23 cellular contexts compared by ENCODE assay signal in the genomic region with DNA sequence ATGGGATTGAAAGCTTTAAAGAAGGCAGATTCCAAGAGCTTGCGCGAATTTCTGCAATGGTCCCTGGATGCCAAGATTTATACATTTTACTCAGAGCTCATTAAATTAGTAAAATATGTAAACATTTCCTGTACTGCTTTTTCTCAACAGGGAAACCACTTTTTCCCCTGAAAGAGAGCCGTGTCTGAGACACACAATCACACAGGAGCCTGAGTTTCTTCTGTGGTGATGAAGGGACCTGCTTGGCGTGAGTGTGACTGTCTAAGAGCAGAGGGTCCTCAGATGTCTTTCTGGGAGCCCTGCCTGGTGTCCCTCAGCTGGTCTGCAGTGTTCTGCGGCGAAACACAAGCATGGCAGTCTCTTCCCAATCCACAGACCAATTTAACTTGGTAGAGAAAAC. TPM values are rescaled to one million over a fixed set of nuclear protein-coding genes. Genes with fewer than 3 reads are reported as not detected.
A peak's percentile ranks its signal among the peaks of the same experiment; 100 is the strongest.
DNase-seq lines count a peak whose midpoint lies in the region; ATAC-seq and TF ChIP-seq lines count a peak whose summit lies in the region.
"Had no signal": no experiment of that assay in that cellular context is flagged by ENCODE, and none has a peak within 500 bp of the region (broad histone marks: within the 10 kb centered on the region; RNA-seq: fewer than 3 reads in every experiment).

No MANE protein-coding gene starts in this region.

- no peaks in the 10 kb centered on the region for H3K9me3 ChIP-seq in DOHH2 (ENCODE audit: control insufficient read depth, insufficient read depth, low read length)
- no peaks in the 10 kb centered on the region for H3K9me3 ChIP-seq in naive thymus-derived CD4-positive, alpha-beta T cell (ENCODE audit: control insufficient read depth in 2 of 3, low read length in 3 of 3)
- H3K9me3 ChIP-seq in Peyer's patch, result no peaks in the 10 kb centered on the region
- H3K9me3 ChIP-seq: adrenal gland, breast epithelium, prostate gland had no signal

- no peaks in the 10 kb centered on the region for H4K20me1 ChIP-seq in DOHH2 (ENCODE audit: control insufficient read depth, insufficient read depth, low read depth, low read length)

- H3K4me1 ChIP-seq in DOHH2 (ENCODE audit: control insufficient read depth, low read length) (peaks cover 96% of the 10 kb centered on the region), Peyer's patch (peaks cover 0 to 8% (median 4%) of the 10 kb centered on the region in 4 donors)
- H3K4me1 ChIP-seq in naive thymus-derived CD4-positive, alpha-beta T cell (ENCODE audit: control insufficient read depth in 2 of 2, insufficient read depth in 2 of 2, low read length in 2 of 2), result peaks cover 37 to 57% of the 10 kb centered on the region in 2 donors
- H3K4me1 ChIP-seq: adrenal gland, breast epithelium, prostate gland had no signal

- H3K27ac ChIP-seq in DOHH2 (ENCODE audit: low read depth, low read length), result peak overlapping the region; percentile 94
- peak overlapping the region; percentile 55 for H3K27ac ChIP-seq in naive thymus-derived CD4-positive, alpha-beta T cell (ENCODE audit: low read depth, low read length)
- H3K27ac ChIP-seq in Peyer's patch, result peak overlapping the region in 1 of 4 donors; percentile 58
- H3K27ac ChIP-seq: adrenal gland, breast epithelium, PC-9, prostate gland had no signal

- H3K4me1 Mint-ChIP-seq in activated CD4-positive, alpha-beta memory T cell treated with anti-CD3 and anti-CD28 coated beads for 36 hours (ENCODE audit: low read depth), result peaks cover 83% of the 10 kb centered on the region
- peaks cover 64% of the 10 kb centered on the region for H3K4me1 Mint-ChIP-seq in activated CD4-positive, alpha-beta memory T cell treated with anti-CD3 and anti-CD28 coated beads, Interleukin-2, amount 10 ng/mL, durations not matched to agents 7 days and 5 days
- peaks cover 45% of the 10 kb centered on the region for H3K4me1 Mint-ChIP-seq in activated T-helper 17 cell treated with anti-CD3 and anti-CD28 coated beads, Interleukin-2, amount 50 U/mL, for 72 hours
- H3K4me1 Mint-ChIP-seq in naive thymus-derived CD4-positive, alpha-beta T cell, result peaks cover 40 to 81% (median 62%) of the 10 kb centered on the region in 7 donors
- H3K4me1 Mint-ChIP-seq: nephron progenitor cell had no signal

- no peak overlapping the region for H3K4me3 Mint-ChIP-seq in activated CD4-positive, alpha-beta memory T cell treated with anti-CD3 and anti-CD28 coated beads for 36 hours
- H3K4me3 Mint-ChIP-seq in activated CD4-positive, alpha-beta memory T cell treated with anti-CD3 and anti-CD28 coated beads, Interleukin-2, amount 10 ng/mL, durations not matched to agents 7 days and 5 days, result no peak overlapping the region
- H3K4me3 Mint-ChIP-seq in activated T-helper 17 cell treated with anti-CD3 and anti-CD28 coated beads, Interleukin-2, amount 50 U/mL, for 72 hours, result peak overlapping the region; percentile 80
- H3K4me3 Mint-ChIP-seq in naive thymus-derived CD4-positive, alpha-beta T cell, result peak overlapping the region in 9 of 10 donors; percentile 12 to 77 (median 63)
- H3K4me3 Mint-ChIP-seq: nephron progenitor cell had no signal

- POLR2A ChIA-PET in activated CD4-positive, alpha-beta memory T cell treated with anti-CD3 and anti-CD28 coated beads for 36 hours (lab: Charles Lee), result interaction anchor here (0.6 to 9.6 kb wide), 6 partner anchors 11 to 643 kb away, joined by 3 to 69 read pairs (median 3); partner anchors contain the start of gene TAGAP
- POLR2A ChIA-PET in activated CD4-positive, alpha-beta memory T cell treated with anti-CD3 and anti-CD28 coated beads, Interleukin-2, amount 10 ng/mL, durations not matched to agents 7 days and 5 days (lab: Charles Lee), result interaction anchor here (0.7 to 14.8 kb wide), 3 partner anchors 16 to 50 kb away, joined by 3 to 356 read pairs (median 5); partner anchors contain the start of gene TAGAP
- POLR2A ChIA-PET in naive thymus-derived CD4-positive, alpha-beta T cell (lab: Charles Lee), result interaction anchor here (0.6 to 4.9 kb wide), 9 partner anchors 8 to 50 kb away, joined by 3 to 41 read pairs (median 4); partner anchors contain the start of gene TAGAP

- peak overlapping the region; percentile 86 for H3K4me2 ChIP-seq in DOHH2 (ENCODE audit: low read length)
- H3K4me2 ChIP-seq: PC-9 had no signal

- TF ChIP-seq CTCF in DOHH2 (IDR thresholded peaks at IDR 0.05; ENCODE audit: low read depth, low read length, poor library complexity, severe bottlenecking) (no peak), Peyer's patch (IDR thresholded peaks at IDR 0.05) (no peak)

- no peaks in the 10 kb centered on the region for H3K36me3 Mint-ChIP-seq in activated CD4-positive, alpha-beta memory T cell treated with anti-CD3 and anti-CD28 coated beads for 36 hours
- peaks cover 6% of the 10 kb centered on the region for H3K36me3 Mint-ChIP-seq in activated CD4-positive, alpha-beta memory T cell treated with anti-CD3 and anti-CD28 coated beads, Interleukin-2, amount 10 ng/mL, durations not matched to agents 7 days and 5 days (ENCODE audit: low read depth)
- H3K36me3 Mint-ChIP-seq in activated T-helper 17 cell treated with anti-CD3 and anti-CD28 coated beads, Interleukin-2, amount 50 U/mL, for 72 hours (ENCODE audit: low read depth), result no peaks in the 10 kb centered on the region
- peaks cover 0 to 8% (median 0%) of the 10 kb centered on the region in 5 donors for H3K36me3 Mint-ChIP-seq in naive thymus-derived CD4-positive, alpha-beta T cell

- TF ChIP-seq POLR2A in Peyer's patch (IDR thresholded peaks at IDR 0.05), result no peak

- H3K27ac Mint-ChIP-seq in activated CD4-positive, alpha-beta memory T cell treated with anti-CD3 and anti-CD28 coated beads for 36 hours, result peak overlapping the region; percentile 87
- no peak overlapping the region for H3K27ac Mint-ChIP-seq in activated CD4-positive, alpha-beta memory T cell treated with anti-CD3 and anti-CD28 coated beads, Interleukin-2, amount 10 ng/mL, durations not matched to agents 7 days and 5 days
- H3K27ac Mint-ChIP-seq in activated T-helper 17 cell treated with anti-CD3 and anti-CD28 coated beads, Interleukin-2, amount 50 U/mL, for 72 hours, result peak overlapping the region; percentile 60
- H3K27ac Mint-ChIP-seq in naive thymus-derived CD4-positive, alpha-beta T cell, result peak overlapping the region in 8 of 9 donors; percentile 28 to 91 (median 83)
- H3K27ac Mint-ChIP-seq: nephron progenitor cell had no signal

- no peaks in the 10 kb centered on the region for H3K36me3 ChIP-seq in DOHH2 (ENCODE audit: control insufficient read depth, low read length)
- H3K36me3 ChIP-seq in naive thymus-derived CD4-positive, alpha-beta T cell (ENCODE audit: control insufficient read depth in 2 of 3, insufficient read depth in 3 of 3, low read length in 3 of 3), result no peaks in the 10 kb centered on the region
- no peaks in the 10 kb centered on the region for H3K36me3 ChIP-seq in Peyer's patch
- H3K36me3 ChIP-seq: adrenal gland, breast epithelium, prostate gland had no signal

- CTCF ChIA-PET in activated CD4-positive, alpha-beta memory T cell treated with anti-CD3 and anti-CD28 coated beads for 36 hours (lab: Charles Lee), result interaction anchor here (1.1 to 12.4 kb wide), 5 partner anchors 14 to 53 kb away, joined by 3 to 93 read pairs (median 6); partner anchors contain the start of gene TAGAP
- CTCF ChIA-PET in activated CD4-positive, alpha-beta memory T cell treated with anti-CD3 and anti-CD28 coated beads, Interleukin-2, amount 10 ng/mL, durations not matched to agents 7 days and 5 days (lab: Charles Lee), result interaction anchor here (0.9 to 1.9 kb wide), 3 partner anchors 12 to 48 kb away, joined by 4 to 7 read pairs (median 4); partner anchors contain the start of gene TAGAP
- CTCF ChIA-PET in naive thymus-derived CD4-positive, alpha-beta T cell (lab: Charles Lee), result interaction anchor here (0.5 to 1.6 kb wide), 5 partner anchors 8 to 243 kb away, joined by 3 to 4 read pairs (median 3); no protein-coding TSS in a partner anchor

- peaks cover 19% of the 10 kb centered on the region for H3F3A ChIP-seq in DOHH2 (ENCODE audit: control insufficient read depth, insufficient read depth)

- H3K27me3 ChIP-seq in DOHH2 (ENCODE audit: control insufficient read depth, low read length) (no peaks in the 10 kb centered on the region), Peyer's patch (no peaks in the 10 kb centered on the region)
- H3K27me3 ChIP-seq in naive thymus-derived CD4-positive, alpha-beta T cell (ENCODE audit: control insufficient read depth in 2 of 2, insufficient read depth in 2 of 2, low read length in 2 of 2), result no peaks in the 10 kb centered on the region
- H3K27me3 ChIP-seq: adrenal gland had no signal

- no peaks in the 10 kb centered on the region for H3K27me3 Mint-ChIP-seq in activated CD4-positive, alpha-beta memory T cell treated with anti-CD3 and anti-CD28 coated beads for 36 hours
- peaks cover 3% of the 10 kb centered on the region for H3K27me3 Mint-ChIP-seq in activated CD4-positive, alpha-beta memory T cell treated with anti-CD3 and anti-CD28 coated beads, Interleukin-2, amount 10 ng/mL, durations not matched to agents 7 days and 5 days
- no peaks in the 10 kb centered on the region for H3K27me3 Mint-ChIP-seq in activated T-helper 17 cell treated with anti-CD3 and anti-CD28 coated beads, Interleukin-2, amount 50 U/mL, for 72 hours
- no peaks in the 10 kb centered on the region for H3K27me3 Mint-ChIP-seq in naive thymus-derived CD4-positive, alpha-beta T cell

- H3K9me3 Mint-ChIP-seq in activated CD4-positive, alpha-beta memory T cell treated with anti-CD3 and anti-CD28 coated beads for 36 hours, result peaks cover 3% of the 10 kb centered on the region
- no peaks in the 10 kb centered on the region for H3K9me3 Mint-ChIP-seq in activated CD4-positive, alpha-beta memory T cell treated with anti-CD3 and anti-CD28 coated beads, Interleukin-2, amount 10 ng/mL, durations not matched to agents 7 days and 5 days
- H3K9me3 Mint-ChIP-seq in activated T-helper 17 cell treated with anti-CD3 and anti-CD28 coated beads, Interleukin-2, amount 50 U/mL, for 72 hours, result no peaks in the 10 kb centered on the region
- peaks cover 0 to 2% (median 0%) of the 10 kb centered on the region in 11 donors for H3K9me3 Mint-ChIP-seq in naive thymus-derived CD4-positive, alpha-beta T cell
- H3K9me3 Mint-ChIP-seq: nephron progenitor cell had no signal

- ATAC-seq in activated T-helper 17 cell treated with anti-CD3 and anti-CD28 coated beads, Interleukin-2, amount 50 U/mL, for 72 hours (replicated peaks), result peak; percentile 70
- ATAC-seq in naive thymus-derived CD4-positive, alpha-beta T cell, result no peak
- ATAC-seq in GM19467 (IDR thresholded peaks at IDR 0.05; ENCODE audit: unreplicated experiment), result no peak

- intact Hi-C loops in activated CD4-positive, alpha-beta memory T cell treated with anti-CD3 and anti-CD28 coated beads for 36 hours (cut with micrococcal nuclease), result no loop called here
- intact Hi-C loops in naive thymus-derived CD4-positive, alpha-beta T cell (cut with micrococcal nuclease), result loop anchor here (1.0 kb wide), 2 partner anchors 10 to 12 kb away; no protein-coding TSS in a partner anchor

- no peaks in the 10 kb centered on the region for H3K9me2 ChIP-seq in DOHH2 (replicated peaks; ENCODE audit: control insufficient read depth, low read length)

- peak; percentile 48 for DNase-seq in activated CD4-positive, alpha-beta memory T cell treated with anti-CD3 and anti-CD28 coated beads for 36 hours
- no peak for DNase-seq in activated CD4-positive, alpha-beta memory T cell treated with anti-CD3 and anti-CD28 coated beads, Interleukin-2, amount 10 ng/mL, durations not matched to agents 7 days and 5 days
- DNase-seq in naive thymus-derived CD4-positive, alpha-beta T cell, result no peak
- DNase-seq in Peyer's patch (no peak), COLO668 (lab: John Stamatoyannopoulos, UW; ENCODE audit: unreplicated experiment) (no peak)
- DNase-seq: activated CD4-positive, CD25-positive, alpha-beta regulatory T cell; adrenal gland; cortex of kidney; foreskin fibroblast; kidney glomerular epithelial cell; NCI-H1417 treated with DMSO at 0.1 percent for 48 hours; NCI-H2171 treated with DMSO at 0.1 percent for 48 hours; NCI-H774; nephron progenitor cell; PC-9; substantia nigra had no signal

- H3K4me3 ChIP-seq in DOHH2 (ENCODE audit: low read length), result peak overlapping the region; percentile 66
- H3K4me3 ChIP-seq in naive thymus-derived CD4-positive, alpha-beta T cell (ENCODE audit: low read length), result no peak overlapping the region
- no peak overlapping the region for H3K4me3 ChIP-seq in Peyer's patch
- H3K4me3 ChIP-seq: adrenal gland, breast epithelium, PC-9, prostate gland had no signal

- no peaks in the 10 kb centered on the region for H3K79me2 ChIP-seq in DOHH2 (ENCODE audit: control insufficient read depth, low read length)

RNA-seq across cellular contexts. Expression of gene TAGAP, which starts 12.2 kb away (rescaled TPM):
- 10 to 100 TPM; 40.1 to 41.6 TPM for total RNA-seq in activated CD4-positive, alpha-beta memory T cell treated with anti-CD3 and anti-CD28 coated beads for 36 hours
- 10 to 100 TPM; 52.0 to 53.2 TPM for total RNA-seq in activated CD4-positive, alpha-beta memory T cell treated with anti-CD3 and anti-CD28 coated beads, Interleukin-2, amount 10 ng/mL, durations not matched to agents 7 days and 5 days
- total RNA-seq in activated T-helper 17 cell treated with anti-CD3 and anti-CD28 coated beads, Interleukin-2, amount 50 U/mL, for 72 hours, result 10 to 100 TPM; 11.7 to 80.7 TPM
- 100 to 1,000 TPM in 2 of 5 experiments, 10 to 100 TPM in 3; 53.5 to 222 (median 84.0) TPM for total RNA-seq in naive thymus-derived CD4-positive, alpha-beta T cell
- 100 to 1,000 TPM; 151 to 210 TPM for polyA plus RNA-seq in naive thymus-derived CD4-positive, alpha-beta T cell
- total RNA-seq in Peyer's patch, result 10 to 100 TPM in 1 of 4 donors, 1 to 10 TPM in 3; 3.9 to 18.2 (median 5.4) TPM
- total RNA-seq: MCF 10A, PC-9 had no signal
- polyA plus RNA-seq: BJ had no signal

RNA-seq across cellular contexts. Expression of gene RSPH3, which starts 56.9 kb away (rescaled TPM):
- 1 to 10 TPM; 6.1 to 6.8 TPM for total RNA-seq in activated CD4-positive, alpha-beta memory T cell treated with anti-CD3 and anti-CD28 coated beads for 36 hours
- 1 to 10 TPM; 3.4 to 3.7 TPM for total RNA-seq in activated CD4-positive, alpha-beta memory T cell treated with anti-CD3 and anti-CD28 coated beads, Interleukin-2, amount 10 ng/mL, durations not matched to agents 7 days and 5 days
- 10 to 100 TPM in 1 of 2 donors, 1 to 10 TPM in 1; 2.4 to 15.9 TPM for total RNA-seq in activated T-helper 17 cell treated with anti-CD3 and anti-CD28 coated beads, Interleukin-2, amount 50 U/mL, for 72 hours
- total RNA-seq in naive thymus-derived CD4-positive, alpha-beta T cell, result 1 to 10 TPM; 1.3 to 3.6 (median 2.7) TPM
- 1 to 10 TPM; 2.1 to 2.4 TPM for polyA plus RNA-seq in naive thymus-derived CD4-positive, alpha-beta T cell
- total RNA-seq in Peyer's patch, result 10 to 100 TPM; 14.9 to 24.5 (median 20.1) TPM

Comparison
In these comparisons a context has a peak if more than half of its experiments do, and no peak if none do; other contexts are left out.
1. H3K4me3 Mint-ChIP-seq: peak in activated T-helper 17 cell treated with anti-CD3 and anti-CD28 coated beads, Interleukin-2, amount 50 U/mL, for 72 hours (single experiment) and naive thymus-derived CD4-positive, alpha-beta T cell (9 of 10); none in activated CD4-positive, alpha-beta memory T cell treated with anti-CD3 and anti-CD28 coated beads for 36 hours (single experiment) and activated CD4-positive, alpha-beta memory T cell treated with anti-CD3 and anti-CD28 coated beads, Interleukin-2, amount 10 ng/mL, durations not matched to agents 7 days and 5 days (single experiment).